ENCODE assay signal across 12 cellular contexts in genomic region chr3:9452417-9452816, GRCh38. TPM values are rescaled to one million over a fixed set of nuclear protein-coding genes. Genes with fewer than 3 reads are reported as not detected.
A peak's percentile ranks its signal among the peaks of the same experiment; 100 is the strongest.
DNase-seq lines count a peak whose midpoint lies in the region; TF ChIP-seq lines count a peak whose summit lies in the region.
"Had no signal": no experiment of that assay in that cellular context is flagged by ENCODE, and none has a peak within 500 bp of the region (broad histone marks: within the 10 kb centered on the region; RNA-seq: fewer than 3 reads in every experiment).

No MANE protein-coding gene starts in this region.

- H3K79me2 ChIP-seq in H9 (ENCODE audit: insufficient read depth, low read length): no peaks in the 10 kb centered on the region

- no peak overlapping the region for H4K8ac ChIP-seq in H9 (replicated peaks; ENCODE audit: insufficient read length, low read depth, low read length)

- H3K36me3 Mint-ChIP-seq in H9 (ENCODE audit: insufficient read depth in 1 of 3, low read depth in 3 of 3): peaks cover 38 to 83% (median 77%) of the 10 kb centered on the region in 3 experiments; a peak in 6 of 7 replicates
- peaks cover 21% of the 10 kb centered on the region for H3K36me3 Mint-ChIP-seq in activated naive CD8-positive, alpha-beta T cell

- H3K9ac ChIP-seq in H9 (ENCODE audit: extremely low read depth, insufficient read length, low read length): no peak overlapping the region

- DNase-seq in AG10803 (ENCODE audit: low read depth) (peak; percentile 29), H9 (no peak), fibroblast of villous mesenchyme (ENCODE audit: low read depth) (peak; percentile 58), NCI-H128 (lab: John Stamatoyannopoulos, UW; ENCODE audit: unreplicated experiment) (no peak), DMS153 (lab: John Stamatoyannopoulos, UW) (no peak), UCSD-AML1 (lab: John Stamatoyannopoulos, UW; ENCODE audit: unreplicated experiment) (no peak), GM13976 (ENCODE audit: low spot score) (no peak)
- DNase-seq: Calu3, foreskin fibroblast, kidney glomerular epithelial cell had no signal

- no CpG with 5 or more reads among the region's 2 CpGs for WGBS in H9 (ENCODE audit: extremely low coverage, insufficient read length, low lambda C conversion rate)

- in situ Hi-C loops in GM13976 (cut with MboI; ENCODE audit: low sequenced_read_pairs, unreplicated experiment): no loop called here

- H2BK5ac ChIP-seq in H9 (ENCODE audit: insufficient read length, low read length): no peak overlapping the region

- peak overlapping the region in 2 of 3 experiments; percentile 19 to 77; a peak in 2 of 7 replicates for H3K27ac Mint-ChIP-seq in H9
- peak overlapping the region; percentile 70 for H3K27ac Mint-ChIP-seq in activated naive CD8-positive, alpha-beta T cell

- H2BK120ac ChIP-seq in H9 (ENCODE audit: low read depth, low read length, poor library complexity, severe bottlenecking): no peak overlapping the region

- no peaks in the 10 kb centered on the region for H3K27me3 Mint-ChIP-seq in H9 (ENCODE audit: low read depth)
- no peaks in the 10 kb centered on the region for H3K27me3 Mint-ChIP-seq in activated naive CD8-positive, alpha-beta T cell

- H3K9me3 ChIP-seq in H9 (ENCODE audit: control insufficient read depth, low read depth, low read length): no peaks in the 10 kb centered on the region

- H3K4me2 ChIP-seq in H9 (ENCODE audit: insufficient read depth, insufficient read length, low read length): no peak overlapping the region

- no peak overlapping the region for H3K14ac ChIP-seq in H9 (ENCODE audit: insufficient read depth, low read length)

- peaks cover 3% of the 10 kb centered on the region for H4K20me1 ChIP-seq in H9 (ENCODE audit: control insufficient read depth, insufficient read depth, insufficient read length)

- no peaks in the 10 kb centered on the region for H3K4me1 Mint-ChIP-seq in H9
- peaks cover 22% of the 10 kb centered on the region for H3K4me1 Mint-ChIP-seq in activated naive CD8-positive, alpha-beta T cell (ENCODE audit: low read depth)

- H3K9me3 Mint-ChIP-seq in H9: no peaks in the 10 kb centered on the region
- H3K9me3 Mint-ChIP-seq in activated naive CD8-positive, alpha-beta T cell (ENCODE audit: low read depth): no peaks in the 10 kb centered on the region

- H2BK15ac ChIP-seq in H9 (ENCODE audit: low read depth, low read length): no peak overlapping the region

- H3K79me1 ChIP-seq in H9 (ENCODE audit: insufficient read depth, low read depth, low read length, poor library complexity, severe bottlenecking): peaks cover 5% of the 10 kb centered on the region

- H2AK5ac ChIP-seq in H9 (ENCODE audit: insufficient read length, low read length): no peak overlapping the region

- no peaks in the 10 kb centered on the region for H3K4me1 ChIP-seq in H9 (ENCODE audit: insufficient read depth, low read length)

- H3K4me3 ChIP-seq in AG10803 (ENCODE audit: low read length) (no peak overlapping the region), fibroblast of villous mesenchyme (ENCODE audit: low read depth, low read length) (no peak overlapping the region)
- H3K4me3 ChIP-seq: K562 had no signal

- no peak for TF ChIP-seq CTCF in AG10803 (conservative IDR thresholded peaks at IDR 0.05; ENCODE audit: low read length)
- no peak for TF ChIP-seq CTCF in H9 (conservative IDR thresholded peaks at IDR 0.05)
- no peak for TF ChIP-seq CTCF in fibroblast of villous mesenchyme (IDR thresholded peaks at IDR 0.05; ENCODE audit: insufficient read depth, low read depth, low read length)
- TF ChIP-seq CTCF in GM13976 (IDR thresholded peaks at IDR 0.05; ENCODE audit: borderline replicate concordance, control extremely low read depth, extremely low read depth, insufficient read depth, missing control alignments): no peak

- H3K4ac ChIP-seq in H9 (ENCODE audit: low read depth, low read length): no peak overlapping the region

- H3T11ph ChIP-seq in H9 (ENCODE audit: low read length): no peak overlapping the region

- no peaks in the 10 kb centered on the region for H3K27me3 ChIP-seq in H9 (ENCODE audit: insufficient read depth, low read length)

- no peak overlapping the region for H4K5ac ChIP-seq in H9 (ENCODE audit: insufficient read length, low read depth, low read length)

- H4K91ac ChIP-seq in H9 (ENCODE audit: insufficient read length, low read depth, low read length): no peak overlapping the region

- no peak overlapping the region for H2AFZ ChIP-seq in H9 (ENCODE audit: low read length)

- H3K4me3 Mint-ChIP-seq in H9: no peak overlapping the region
- peak overlapping the region; percentile 9 for H3K4me3 Mint-ChIP-seq in activated naive CD8-positive, alpha-beta T cell

- no peak overlapping the region for H2BK20ac ChIP-seq in H9 (ENCODE audit: low read depth, low read length, poor library complexity, severe bottlenecking)

- no peak overlapping the region for H3K27ac ChIP-seq in H9 (ENCODE audit: insufficient read length, low read depth, low read length)

- no peaks in the 10 kb centered on the region for H3K23me2 ChIP-seq in H9 (ENCODE audit: insufficient read length, low read depth, low read length, poor library complexity, severe bottlenecking)

- no peak overlapping the region for H3K18ac ChIP-seq in H9 (ENCODE audit: insufficient read length, low read depth, low read length)

- no peak overlapping the region for H2BK12ac ChIP-seq in H9 (ENCODE audit: insufficient read length, low read depth, low read length)

- no peak overlapping the region for H3K23ac ChIP-seq in H9 (ENCODE audit: insufficient read length, low read depth, low read length)

- H3K56ac ChIP-seq in H9 (ENCODE audit: insufficient read length, low read depth, low read length): no peak overlapping the region

RNA-seq across cellular contexts. Expression of gene SETD5, which starts 55.0 kb away (rescaled TPM):
- total RNA-seq in H9 (2021) (185 and 207 TPM in 2 replicates), fibroblast of villous mesenchyme (117 and 140 TPM in 2 replicates)

Comparison
In these comparisons a context has a peak if more than half of its experiments do, and no peak if none do; other contexts are left out.
1. DNase-seq: peak in AG10803 (single experiment) and fibroblast of villous mesenchyme (single experiment); none in H9 (single experiment), NCI-H128 (single experiment), DMS153 (single experiment), UCSD-AML1 (single experiment) and GM13976 (single experiment).